In genomic region chr1:1869459-1869858, GRCh38 we compare ENCODE assay signal across 14 cellular contexts. TPM values are rescaled to one million over a fixed set of nuclear protein-coding genes. Genes with fewer than 3 reads are reported as not detected.
A peak's percentile ranks its signal among the peaks of the same experiment; 100 is the strongest.
DNase-seq lines count a peak whose midpoint lies in the region; ATAC-seq and TF ChIP-seq lines count a peak whose summit lies in the region.
"Had no signal": no experiment of that assay in that cellular context is flagged by ENCODE, and none has a peak within 500 bp of the region (broad histone marks: within the 10 kb centered on the region; RNA-seq: fewer than 3 reads in every experiment).

No MANE protein-coding gene starts in this region.

- H3F3A ChIP-seq in DOHH2 (ENCODE audit: control insufficient read depth, insufficient read depth): peaks cover 44% of the 10 kb centered on the region

- ATAC-seq in right lobe of liver: peak in 3 of 4 donors; percentile 39 to 55 (median 48)
- no peak for ATAC-seq in HG02970 (IDR thresholded peaks at IDR 0.05; ENCODE audit: low FRiP score, unreplicated experiment)
- no peak for ATAC-seq in HG03025 (IDR thresholded peaks at IDR 0.05; ENCODE audit: low FRiP score, unreplicated experiment)

- H3K27ac ChIP-seq in DOHH2 (ENCODE audit: low read depth, low read length): peak overlapping the region; percentile 59
- H3K27ac ChIP-seq in right lobe of liver: no peak overlapping the region
- H3K27ac ChIP-seq: KMS-11, prostate gland had no signal

- 18% methylated on average over 4 of the region's 4 CpGs for WGBS in right lobe of liver (ENCODE audit: insufficient coverage, low coverage, low lambda C conversion rate, missing lambda C conversion rate)

- no peaks in the 10 kb centered on the region for H3K9me3 ChIP-seq in DOHH2 (ENCODE audit: control insufficient read depth, insufficient read depth, low read length)
- H3K9me3 ChIP-seq in right lobe of liver: no peaks in the 10 kb centered on the region
- H3K9me3 ChIP-seq: prostate gland had no signal

- no peaks in the 10 kb centered on the region for H3K9me2 ChIP-seq in DOHH2 (replicated peaks; ENCODE audit: control insufficient read depth, low read length)

- peaks cover 94% of the 10 kb centered on the region for H3K4me1 ChIP-seq in DOHH2 (ENCODE audit: control insufficient read depth, low read length)
- peaks cover 0 to 32% (median 13%) of the 10 kb centered on the region in 4 donors for H3K4me1 ChIP-seq in right lobe of liver
- H3K4me1 ChIP-seq: prostate gland had no signal

- peaks cover 100% of the 10 kb centered on the region for H3K79me2 ChIP-seq in DOHH2 (ENCODE audit: control insufficient read depth, low read length)

- H3K36me3 ChIP-seq in DOHH2 (ENCODE audit: control insufficient read depth, low read length): peaks cover 53% of the 10 kb centered on the region
- H3K36me3 ChIP-seq in right lobe of liver: no peaks in the 10 kb centered on the region
- H3K36me3 ChIP-seq: prostate gland had no signal

- no peak for TF ChIP-seq CTCF in DOHH2 (IDR thresholded peaks at IDR 0.05; ENCODE audit: low read depth, low read length, poor library complexity, severe bottlenecking)
- TF ChIP-seq CTCF in right lobe of liver (IDR thresholded peaks at IDR 0.05): no peak

- DNase-seq in AML-193 (lab: John Stamatoyannopoulos, UW) (peak; percentile 29 to 56), OCI-M1 (lab: John Stamatoyannopoulos, UW) (peak; percentile 67), right lobe of liver (no peak), islet precursor cell (no peak), cerebellar cortex (ENCODE audit: low spot score) (no peak)
- DNase-seq: central memory CD4-positive, alpha-beta T cell; NCI-H345; Right ventricle myocardium superior; stimulated activated CD4-positive, alpha-beta T cell treated with anti-CD3 and anti-CD28 coated beads, Interleukin-4, amount 100 ng/mL, for 4 hours had no signal

- H3K4me3 ChIP-seq in DOHH2 (ENCODE audit: low read length) (no peak overlapping the region), right lobe of liver (no peak overlapping the region)
- H3K4me3 ChIP-seq: prostate gland had no signal

- peaks cover 33% of the 10 kb centered on the region for H4K20me1 ChIP-seq in DOHH2 (ENCODE audit: control insufficient read depth, insufficient read depth, low read depth, low read length)

- TF ChIP-seq POLR2A in right lobe of liver (IDR thresholded peaks at IDR 0.05): no peak

- intact Hi-C loops in right lobe of liver (cut with DNase I): no loop called here

- H3K4me2 ChIP-seq in DOHH2 (ENCODE audit: low read length): peak overlapping the region; percentile 44
- H3K4me2 ChIP-seq: KMS-11 had no signal

- no peaks in the 10 kb centered on the region for H3K27me3 ChIP-seq in DOHH2 (ENCODE audit: control insufficient read depth, low read length)
- no peaks in the 10 kb centered on the region for H3K27me3 ChIP-seq in right lobe of liver

RNA-seq across cellular contexts. Expression of gene GNB1, which starts 21.4 kb away (rescaled TPM):
- total RNA-seq in right lobe of liver: 100 to 1,000 TPM in 4 of 6 experiments, 10 to 100 TPM in 2; 85.9 to 147 (median 104) TPM

RNA-seq across cellular contexts. Expression of gene CALML6, which starts 45.6 kb away (rescaled TPM):
- 1 to 10 TPM in 1 of 6 experiments, under 1 TPM in 3, not detected in 2; 0.44 to 1.4 (median 0.58) TPM for total RNA-seq in right lobe of liver
- total RNA-seq: Right ventricle myocardium superior had no signal

RNA-seq across cellular contexts. Expression of gene TMEM52, which starts 49.6 kb away (rescaled TPM):
- 10 to 100 TPM in 1 of 6 experiments, 1 to 10 TPM in 5; 2.3 to 13.2 (median 6.0) TPM for total RNA-seq in right lobe of liver

Comparison
In these comparisons a context has a peak if more than half of its experiments do, and no peak if none do; other contexts are left out.
1. DNase-seq: peak in AML-193 (2 of 2) and OCI-M1 (single experiment); none in right lobe of liver (0 of 3), islet precursor cell (single experiment) and cerebellar cortex (single experiment).
2. ATAC-seq: peak in right lobe of liver (3 of 4); none in HG02970 (single experiment) and HG03025 (single experiment).